In the genomic region with DNA sequence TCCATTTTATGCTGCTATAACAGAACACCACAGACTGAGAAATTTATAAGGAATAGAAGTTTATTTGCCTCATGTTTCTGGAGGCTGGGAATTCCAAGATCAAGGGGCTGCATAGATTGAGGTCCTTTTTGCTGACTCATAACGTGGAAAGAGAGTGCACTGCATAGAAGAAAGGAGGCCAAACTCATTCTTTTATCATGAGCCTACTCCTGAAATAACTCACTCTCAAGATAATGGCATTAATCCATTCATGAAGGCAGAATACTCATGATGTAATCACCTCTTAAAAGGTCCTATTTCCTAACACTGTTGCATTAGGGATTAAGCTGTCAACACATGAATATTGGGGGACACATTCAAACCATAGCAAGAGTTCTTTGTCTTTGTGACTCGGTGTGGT, we compare ENCODE assay signal across 16 cellular contexts.
DNase-seq lines count a peak whose midpoint lies in the region; ATAC-seq, FAIRE-seq and TF ChIP-seq lines count a peak whose summit lies in the region.
"Had no signal": no experiment of that assay in that cellular context is flagged by ENCODE, and none has a peak within 500 bp of the region (broad histone marks: within the 10 kb centered on the region; RNA-seq: fewer than 3 reads in every experiment).

No MANE protein-coding gene starts in this region.

- no peak for TF ChIP-seq CTCF in AG04450 (IDR thresholded peaks at IDR 0.05; ENCODE audit: low read depth, low read length)
- TF ChIP-seq CTCF in brain (conservative IDR thresholded peaks at IDR 0.05): no peak
- no peak for TF ChIP-seq CTCF in kidney epithelial cell (IDR thresholded peaks at IDR 0.05; ENCODE audit: insufficient read depth, low read length, poor library complexity, severe bottlenecking)
- TF ChIP-seq CTCF in pancreas (IDR thresholded peaks at IDR 0.05): no peak

- ATAC-seq in HG03565 (IDR thresholded peaks at IDR 0.05; ENCODE audit: unreplicated experiment) (peak; percentile 36), GM21619 (IDR thresholded peaks at IDR 0.05; ENCODE audit: unreplicated experiment) (no peak), GM19023 (IDR thresholded peaks at IDR 0.05; ENCODE audit: unreplicated experiment) (no peak), pancreas (no peak)
- ATAC-seq: mucosa of descending colon had no signal

- H3K4me1 Mint-ChIP-seq in brain: peaks cover 43% of the 10 kb centered on the region
- H3K4me1 Mint-ChIP-seq: activated CD4-positive, alpha-beta T cell treated with anti-CD3 and anti-CD28 coated beads, Interleukin-2, amount 10 ng/mL, durations not matched to agents 7 days and 5 days; activated naive CD8-positive, alpha-beta T cell treated with anti-CD3 and anti-CD28 coated beads, Interleukin-2, amount 10 ng/mL, durations not matched to agents 7 days and 5 days had no signal

- H3K4me3 ChIP-seq in AG04450 (ENCODE audit: low read depth, low read length): no peak overlapping the region
- no peak overlapping the region for H3K4me3 ChIP-seq in kidney epithelial cell (ENCODE audit: low read depth, low read length)
- no peak overlapping the region for H3K4me3 ChIP-seq in pancreas
- H3K4me3 ChIP-seq: mucosa of descending colon had no signal

- DNase-seq in AG04450 (ENCODE audit: low read depth, low spot score) (peak; percentile 55), kidney epithelial cell (ENCODE audit: low read depth) (peak; percentile 52), NCI-H2196 (lab: John Stamatoyannopoulos, UW; ENCODE audit: unreplicated experiment) (no peak), pancreas (no peak)
- DNase-seq: activated CD4-positive, alpha-beta T cell treated with anti-CD3 and anti-CD28 coated beads, Interleukin-2, amount 10 ng/mL, durations not matched to agents 7 days and 5 days; activated naive CD8-positive, alpha-beta T cell treated with anti-CD3 and anti-CD28 coated beads, Interleukin-2, amount 10 ng/mL, durations not matched to agents 7 days and 5 days; CD4-positive, alpha-beta T cell; mucosa of descending colon; NCI-H1436 treated with DMSO at 0.1 percent for 48 hours; SHP77 treated with DMSO at 0.1 percent for 48 hours; stimulated activated CD4-positive, alpha-beta T cell treated with anti-CD3 and anti-CD28 coated beads, Interleukin-1b, Interleukin-23, amount 100 ng/mL, for 48 hours had no signal

- H3K36me3 Mint-ChIP-seq in brain: peaks cover 11% of the 10 kb centered on the region
- H3K36me3 Mint-ChIP-seq: activated naive CD8-positive, alpha-beta T cell treated with anti-CD3 and anti-CD28 coated beads, Interleukin-2, amount 10 ng/mL, durations not matched to agents 7 days and 5 days had no signal

- peaks cover 5% of the 10 kb centered on the region; the same call in 1 of the 2 replicates for H3K9me3 ChIP-seq in AG04450 (ENCODE audit: control insufficient read depth, insufficient read depth, low read length)
- no peaks in the 10 kb centered on the region for H3K9me3 ChIP-seq in pancreas

- intact Hi-C loops in pancreas (cut with DNase I): no loop called here

- H3K4me1 ChIP-seq in pancreas: no peaks in the 10 kb centered on the region

- no peak for FAIRE-seq in pancreas (lab: Jason Lieb, UNC)
- FAIRE-seq: frontal cortex had no signal

- peak overlapping the region in 3 of 5 experiments; percentile 63 to 89 (median 82) for H3K27ac Mint-ChIP-seq in brain
- H3K27ac Mint-ChIP-seq: activated CD4-positive, alpha-beta T cell treated with anti-CD3 and anti-CD28 coated beads, Interleukin-2, amount 10 ng/mL, durations not matched to agents 7 days and 5 days; activated naive CD8-positive, alpha-beta T cell treated with anti-CD3 and anti-CD28 coated beads, Interleukin-2, amount 10 ng/mL, durations not matched to agents 7 days and 5 days; CD4-positive, alpha-beta T cell had no signal

- H3K27me3 Mint-ChIP-seq in brain: no peaks in the 10 kb centered on the region
- H3K27me3 Mint-ChIP-seq: activated CD4-positive, alpha-beta T cell treated with anti-CD3 and anti-CD28 coated beads, Interleukin-2, amount 10 ng/mL, durations not matched to agents 7 days and 5 days; activated naive CD8-positive, alpha-beta T cell treated with anti-CD3 and anti-CD28 coated beads, Interleukin-2, amount 10 ng/mL, durations not matched to agents 7 days and 5 days; CD4-positive, alpha-beta T cell had no signal

- H3K27ac ChIP-seq in AG04450 (ENCODE audit: low read depth, low read length) (no peak overlapping the region), pancreas (no peak overlapping the region)

- peaks cover 10 to 18% (median 15%) of the 10 kb centered on the region in 5 experiments for H3K9me3 Mint-ChIP-seq in brain

- H3K4me3 Mint-ChIP-seq in brain: peak overlapping the region in 2 of 5 experiments; percentile 29 to 37
- H3K4me3 Mint-ChIP-seq: activated CD4-positive, alpha-beta T cell treated with anti-CD3 and anti-CD28 coated beads, Interleukin-2, amount 10 ng/mL, durations not matched to agents 7 days and 5 days; activated naive CD8-positive, alpha-beta T cell treated with anti-CD3 and anti-CD28 coated beads, Interleukin-2, amount 10 ng/mL, durations not matched to agents 7 days and 5 days; CD4-positive, alpha-beta T cell had no signal

- CTCF ChIA-PET in AG04450 (lab: Charles Lee): no interaction called here

- POLR2A ChIA-PET in AG04450 (lab: Yijun Ruan, JAX): no interaction called here

- no peaks in the 10 kb centered on the region for H3K27me3 ChIP-seq in AG04450 (ENCODE audit: control insufficient read depth, insufficient read depth, low read length)
- H3K27me3 ChIP-seq in kidney epithelial cell (ENCODE audit: control insufficient read depth, insufficient read depth, low read length): no peaks in the 10 kb centered on the region
- no peaks in the 10 kb centered on the region for H3K27me3 ChIP-seq in pancreas

- WGBS in pancreas, 2 donors: 70 to 85% methylated on average over 2 of the region's 2 CpGs

- H3K36me3 ChIP-seq in kidney epithelial cell (ENCODE audit: control insufficient read depth, insufficient read depth, low read length): no peaks in the 10 kb centered on the region
- no peaks in the 10 kb centered on the region for H3K36me3 ChIP-seq in pancreas

Comparison
In these comparisons a context has a peak if more than half of its experiments do, and no peak if none do; other contexts are left out.
1. DNase-seq: peak in AG04450 (single experiment) and kidney epithelial cell (single experiment); none in NCI-H2196 (single experiment) and pancreas (0 of 6).